ENCODE assay signal across 12 cellular contexts in genomic region chr13:73449258-73449657, GRCh38.
"Had no signal": no experiment of that assay in that cellular context is flagged by ENCODE, and none has a peak within 500 bp of the region (broad histone marks: within the 10 kb centered on the region; RNA-seq: fewer than 3 reads in every experiment).

No MANE protein-coding gene starts in this region.

- H3K9me3 ChIP-seq: right atrium auricular region, suprapubic skin had no signal

- ATAC-seq: natural killer cell treated with Interleukin-12 subunit alpha and Interleukin-12 subunit beta and Interleukin-15 and Interleukin-18, amount 100 ng/mL, for 72 hours; stimulated activated naive CD8-positive, alpha-beta T cell treated with anti-CD3 and anti-CD28 coated beads, Interleukin-15, Interleukin-2, amounts not matched to agents 100 U/mL and 50 U/mL, for 24 hours had no signal

- H3K27ac ChIP-seq: left ventricle myocardium inferior, right atrium auricular region, suprapubic skin, upper lobe of left lung had no signal

- H3K4me3 ChIP-seq: left ventricle myocardium inferior, right atrium auricular region, suprapubic skin, upper lobe of left lung had no signal

- H3K27me3 ChIP-seq: right atrium auricular region, suprapubic skin, upper lobe of left lung had no signal

- H3K36me3 ChIP-seq: left ventricle myocardium inferior, right atrium auricular region, suprapubic skin, upper lobe of left lung had no signal

- DNase-seq: activated CD4-positive, alpha-beta T cell treated with anti-CD3 and anti-CD28 coated beads, Interleukin-2, amount 50 U/mL, for 1 hour; activated CD4-positive, CD25-positive, alpha-beta regulatory T cell; activated CD8-positive, alpha-beta memory T cell treated with anti-CD3 and anti-CD28 coated beads for 24 hours; activated naive CD8-positive, alpha-beta T cell treated with anti-CD3 and anti-CD28 coated beads, Interleukin-2, amount 10 ng/mL, durations not matched to agents 7 days and 5 days; aorta; hippocampal formation; left ventricle myocardium inferior; stimulated activated naive CD8-positive, alpha-beta T cell treated with anti-CD3 and anti-CD28 coated beads, Interleukin-15, Interleukin-2, amounts not matched to agents 100 U/mL and 50 U/mL, for 24 hours; upper lobe of left lung had no signal

- H3K4me1 ChIP-seq: left ventricle myocardium inferior, right atrium auricular region, upper lobe of left lung had no signal
